ENCODE assay signal across 10 cellular contexts in genomic region chr12:123990512-123990911, GRCh38. TPM values are rescaled to one million over a fixed set of nuclear protein-coding genes. Genes with fewer than 3 reads are reported as not detected.
DNase-seq lines count a peak whose midpoint lies in the region; ATAC-seq and TF ChIP-seq lines count a peak whose summit lies in the region.
"Had no signal": no experiment of that assay in that cellular context is flagged by ENCODE, and none has a peak within 500 bp of the region (broad histone marks: within the 10 kb centered on the region; RNA-seq: fewer than 3 reads in every experiment).

No MANE protein-coding gene starts in this region.

- no peaks in the 10 kb centered on the region for H3K36me3 ChIP-seq in colonic mucosa
- peaks cover 7 to 22% of the 10 kb centered on the region in 2 experiments for H3K36me3 ChIP-seq in trophoblast cell (ENCODE audit: control insufficient read depth in 1 of 2, insufficient read depth in 2 of 2, low read length in 2 of 2)

- H3K9me3 ChIP-seq in colonic mucosa (no peaks in the 10 kb centered on the region), trophoblast cell (ENCODE audit: insufficient read depth, low read depth, low read length) (no peaks in the 10 kb centered on the region)

- H3K4me2 ChIP-seq in trophoblast cell (ENCODE audit: low read length) = no peak overlapping the region

- H2AK5ac ChIP-seq in trophoblast cell (ENCODE audit: low read length) = no peak overlapping the region

- H3K4me1 ChIP-seq in colonic mucosa (no peaks in the 10 kb centered on the region), trophoblast cell (ENCODE audit: control insufficient read depth in 1 of 2, insufficient read depth in 2 of 2, low read length in 2 of 2) (peaks cover 0 to 4% of the 10 kb centered on the region in 2 experiments)

- no peak overlapping the region for H4K8ac ChIP-seq in trophoblast cell (ENCODE audit: low read depth, low read length)

- no peak overlapping the region for H2BK5ac ChIP-seq in trophoblast cell (ENCODE audit: low read depth, low read length, poor library complexity)

- TF ChIP-seq CTCF in colonic mucosa (IDR thresholded peaks at IDR 0.05) = no peak
- no peak for TF ChIP-seq CTCF in GM13977 (IDR thresholded peaks at IDR 0.05; ENCODE audit: extremely low read depth, insufficient read depth, missing control alignments)

- H3K9ac ChIP-seq in colonic mucosa (ENCODE audit: low read depth in 2 of 2, low read length in 2 of 2) = peak overlapping the region in 1 of 2 donors; percentile 5
- H3K9ac ChIP-seq in trophoblast cell (ENCODE audit: low read length) = no peak overlapping the region

- H2BK120ac ChIP-seq in trophoblast cell (ENCODE audit: insufficient read depth, low read length, poor library complexity) = no peak overlapping the region

- no peak overlapping the region for H2BK12ac ChIP-seq in trophoblast cell (ENCODE audit: low read length)

- ATAC-seq in Right ventricle myocardium inferior (peak; percentile 40), left colon (peak; percentile 55)

- no peak overlapping the region for H3K4ac ChIP-seq in trophoblast cell (ENCODE audit: low read depth, low read length)

- no peaks in the 10 kb centered on the region for H3K79me2 ChIP-seq in trophoblast cell (ENCODE audit: control insufficient read depth, insufficient read depth, low read length, poor library complexity)

- H3K14ac ChIP-seq in trophoblast cell (ENCODE audit: low read length) = no peak overlapping the region

- no peak overlapping the region for H3K18ac ChIP-seq in trophoblast cell (ENCODE audit: low read length)

- in situ Hi-C loops in GM13977 (cut with MboI; ENCODE audit: low pct_unique_long_range_greater_than_20kb, low sequenced_read_pairs, unreplicated experiment) = loop anchor here (25.0 kb wide), 1 partner anchor 353 kb away; the partner anchor contains the start of genes EIF2B1 and GTF2H3

- no peak overlapping the region for H4K12ac ChIP-seq in trophoblast cell (ENCODE audit: low read depth, low read length)

- H3K27me3 ChIP-seq in colonic mucosa (no peaks in the 10 kb centered on the region), trophoblast cell (ENCODE audit: insufficient read depth, low read length) (no peaks in the 10 kb centered on the region)

- no peak overlapping the region for H2AFZ ChIP-seq in trophoblast cell (ENCODE audit: insufficient read depth, low read length, poor library complexity)

- no peak overlapping the region for H4K91ac ChIP-seq in trophoblast cell (ENCODE audit: low read depth, low read length)

- DNase-seq in Right ventricle myocardium inferior (ENCODE audit: missing footprints) (no peak), cardiac septum (ENCODE audit: low spot score) (no peak), colonic mucosa (no peak), left colon (no peak), trophoblast cell (no peak), GM13977 (ENCODE audit: low spot score) (no peak), A172 (ENCODE audit: low spot score) (no peak), T-helper 2 cell (no peak)
- DNase-seq: central memory CD4-positive, alpha-beta T cell; head of caudate nucleus had no signal

- intact Hi-C loops in Right ventricle myocardium inferior (cut with DNase I) (no loop called here), cardiac septum (cut with DNase I) (no loop called here), colonic mucosa (cut with DNase I) (no loop called here), left colon (cut with DNase I, micrococcal nuclease) (no loop called here)

- H3K4me3 ChIP-seq in colonic mucosa = no peak overlapping the region
- H3K4me3 ChIP-seq in trophoblast cell (ENCODE audit: low read depth, low read length) = no peak overlapping the region

- H3K27ac ChIP-seq in colonic mucosa (peak overlapping the region; percentile 33), trophoblast cell (ENCODE audit: low read depth, low read length) (no peak overlapping the region)

- WGBS in trophoblast cell (ENCODE audit: extremely low coverage, insufficient coverage, insufficient read length) = no CpG with 5 or more reads among the region's 4 CpGs

- H3K23ac ChIP-seq in trophoblast cell (ENCODE audit: low read length) = no peak overlapping the region

- H3K79me1 ChIP-seq in trophoblast cell (ENCODE audit: low read length) = no peaks in the 10 kb centered on the region

RNA-seq across cellular contexts. Expression of gene ZNF664, which starts 17.5 kb away (rescaled TPM):
- total RNA-seq in Right ventricle myocardium inferior (86.6 TPM), cardiac septum (94.0 TPM), colonic mucosa (100 to 1,000 TPM; 124 TPM), left colon (100 to 1,000 TPM; 111 to 138 TPM)
- polyA plus RNA-seq in trophoblast cell (2013) = 58.3 and 64.7 TPM in 2 replicates
- 70.0 and 72.0 TPM in 2 replicates for total RNA-seq in A172 (2014; rRNA removed; shearing (Covaris generic))

RNA-seq across cellular contexts. Expression of gene CCDC92, which starts 17.9 kb away (rescaled TPM):
- total RNA-seq in Right ventricle myocardium inferior (58.2 TPM), cardiac septum (48.3 TPM), colonic mucosa (10 to 100 TPM in 1 of 2 donors, 1 to 10 TPM in 1; 9.6 to 19.5 TPM), left colon (10 to 100 TPM; 20.6 to 25.6 TPM)
- 60.8 and 68.8 TPM in 2 replicates for polyA plus RNA-seq in trophoblast cell (2013)
- 7.9 and 10.0 TPM in 2 replicates for total RNA-seq in A172 (2014; rRNA removed; shearing (Covaris generic))
